ENCODE assay signal across 16 cellular contexts in genomic region chr1:43760745-43761343, GRCh38. TPM values are rescaled to one million over a fixed set of nuclear protein-coding genes. Genes with fewer than 3 reads are reported as not detected.
DNase-seq lines count a peak whose midpoint lies in the region; ATAC-seq and TF ChIP-seq lines count a peak whose summit lies in the region.
"Had no signal": no experiment of that assay in that cellular context is flagged by ENCODE, and none has a peak within 500 bp of the region (broad histone marks: within the 10 kb centered on the region; RNA-seq: fewer than 3 reads in every experiment).

No MANE protein-coding gene starts in this region.

- no peaks in the 10 kb centered on the region for H3K4me1 ChIP-seq in right cardiac atrium (ENCODE audit: control insufficient read depth, insufficient read depth, low read length)

- peaks cover 4% of the 10 kb centered on the region for H3K36me3 Mint-ChIP-seq in stimulated activated effector memory CD8-positive, alpha-beta T cell treated with anti-CD3 and anti-CD28 coated beads, Interleukin-12 subunit alpha, Interleukin-12 subunit beta, amount 100 ng/mL, for 72 hours

- H3K27me3 ChIP-seq in brain microvascular endothelial cell (replicated peaks) (no peaks in the 10 kb centered on the region), right cardiac atrium (ENCODE audit: control insufficient read depth, insufficient read depth) (no peaks in the 10 kb centered on the region)
- H3K27me3 ChIP-seq: BLaER1 treated with 17β-estradiol and CSF1 and Interleukin-3, amounts not matched to agents 10 nM and 100 nM had no signal

- ATAC-seq in stimulated activated effector memory CD8-positive, alpha-beta T cell treated with anti-CD3 and anti-CD28 coated beads, Interleukin-12 subunit alpha, Interleukin-12 subunit beta, amount 100 ng/mL, for 72 hours, result no peak
- ATAC-seq in right cardiac atrium, result no peak
- no peak for ATAC-seq in activated CD4-positive, CD25-positive, alpha-beta regulatory T cell treated with anti-CD3 and anti-CD28 coated beads, Interleukin-2, amount 50 U/mL, for 24 hours

- peaks cover 10% of the 10 kb centered on the region for H3K4me1 Mint-ChIP-seq in stimulated activated effector memory CD8-positive, alpha-beta T cell treated with anti-CD3 and anti-CD28 coated beads, Interleukin-12 subunit alpha, Interleukin-12 subunit beta, amount 100 ng/mL, for 72 hours

- no peaks in the 10 kb centered on the region for H3K9me3 Mint-ChIP-seq in stimulated activated effector memory CD8-positive, alpha-beta T cell treated with anti-CD3 and anti-CD28 coated beads, Interleukin-12 subunit alpha, Interleukin-12 subunit beta, amount 100 ng/mL, for 72 hours

- in situ Hi-C loops in brain microvascular endothelial cell (cut with HindIII; ENCODE audit: low pct_ligation_motif_present, low sequenced_read_pairs), result loop anchor here (25.0 kb wide), 1 partner anchor 176 kb away; the partner anchor contains the start of genes ARTN and IPO13

- TF ChIP-seq CTCF in brain microvascular endothelial cell (IDR thresholded peaks at IDR 0.05; ENCODE audit: low read depth, low read length, missing control alignments), result no peak

- H3K36me3 ChIP-seq in brain microvascular endothelial cell (replicated peaks), result no peaks in the 10 kb centered on the region

- DNase-seq in OCI-M2 (lab: John Stamatoyannopoulos, UW; ENCODE audit: unreplicated experiment) (peak; percentile 26), brain microvascular endothelial cell (peak; percentile 15), iris pigment epithelial cell (ENCODE audit: low read depth) (peak; percentile 25), right cardiac atrium (no peak), DMS 273 (lab: John Stamatoyannopoulos, UW; ENCODE audit: unreplicated experiment) (no peak)
- DNase-seq in stimulated activated effector memory CD8-positive, alpha-beta T cell treated with anti-CD3 and anti-CD28 coated beads, Interleukin-12 subunit alpha, Interleukin-12 subunit beta, amount 100 ng/mL, for 72 hours (ENCODE audit: low spot score in 2 of 2), result no peak
- DNase-seq: DMS153, H7, Karpas-422, MM.1S, NCI-H187 treated with DMSO at 0.1 percent for 48 hours, NCI-H2171, NCI-H82, SIG-M5 had no signal

- intact Hi-C loops in right cardiac atrium (cut with DNase I), result loop anchor here in 3 of 4 donors (5.0 to 10.0 kb wide), 3 partner anchors 171 to 274 kb away; partner anchors contain the start of genes SLC6A9 (in 2 of the 3) and ARTN (in 1 of the 3)

- no peaks in the 10 kb centered on the region for H3K9me3 ChIP-seq in right cardiac atrium (ENCODE audit: control insufficient read depth, low read length)
- H3K9me3 ChIP-seq: BLaER1 treated with 17β-estradiol and CSF1 and Interleukin-3, amounts not matched to agents 10 nM and 100 nM had no signal

- H3K4me3 Mint-ChIP-seq in stimulated activated effector memory CD8-positive, alpha-beta T cell treated with anti-CD3 and anti-CD28 coated beads, Interleukin-12 subunit alpha, Interleukin-12 subunit beta, amount 100 ng/mL, for 72 hours, result no peak overlapping the region

- no peak overlapping the region for H3K27ac ChIP-seq in brain microvascular endothelial cell
- H3K27ac ChIP-seq in right cardiac atrium (ENCODE audit: low read length), result no peak overlapping the region
- H3K27ac ChIP-seq: BLaER1 treated with 17β-estradiol and CSF1 and Interleukin-3, amounts not matched to agents 10 nM and 100 nM had no signal

- WGBS in right cardiac atrium, result 60% methylated on average over 3 of the region's 3 CpGs

- H3K27ac Mint-ChIP-seq in stimulated activated effector memory CD8-positive, alpha-beta T cell treated with anti-CD3 and anti-CD28 coated beads, Interleukin-12 subunit alpha, Interleukin-12 subunit beta, amount 100 ng/mL, for 72 hours, result peak overlapping the region; percentile 5

- H3K4me3 ChIP-seq in brain microvascular endothelial cell (ENCODE audit: low read depth, low read length) (no peak overlapping the region), right cardiac atrium (ENCODE audit: low read length) (no peak overlapping the region)
- H3K4me3 ChIP-seq: BLaER1 treated with 17β-estradiol and CSF1 and Interleukin-3, amounts not matched to agents 10 nM and 100 nM had no signal

RNA-seq across cellular contexts. Expression of gene ST3GAL3, which starts 53.5 kb away (rescaled TPM):
- 10 to 100 TPM; 19.8 to 26.3 (median 22.3) TPM for total RNA-seq in right cardiac atrium
- 19.6 TPM for polyA plus RNA-seq in right cardiac atrium

Comparison
In these comparisons a context has a peak if more than half of its experiments do, and no peak if none do; other contexts are left out.
1. DNase-seq: peak in OCI-M2 (single experiment), brain microvascular endothelial cell (single experiment) and iris pigment epithelial cell (single experiment); none in stimulated activated effector memory CD8-positive, alpha-beta T cell treated with anti-CD3 and anti-CD28 coated beads, Interleukin-12 subunit alpha, Interleukin-12 subunit beta, amount 100 ng/mL, for 72 hours (0 of 2), right cardiac atrium (0 of 3) and DMS 273 (single experiment).